In the genomic region with DNA sequence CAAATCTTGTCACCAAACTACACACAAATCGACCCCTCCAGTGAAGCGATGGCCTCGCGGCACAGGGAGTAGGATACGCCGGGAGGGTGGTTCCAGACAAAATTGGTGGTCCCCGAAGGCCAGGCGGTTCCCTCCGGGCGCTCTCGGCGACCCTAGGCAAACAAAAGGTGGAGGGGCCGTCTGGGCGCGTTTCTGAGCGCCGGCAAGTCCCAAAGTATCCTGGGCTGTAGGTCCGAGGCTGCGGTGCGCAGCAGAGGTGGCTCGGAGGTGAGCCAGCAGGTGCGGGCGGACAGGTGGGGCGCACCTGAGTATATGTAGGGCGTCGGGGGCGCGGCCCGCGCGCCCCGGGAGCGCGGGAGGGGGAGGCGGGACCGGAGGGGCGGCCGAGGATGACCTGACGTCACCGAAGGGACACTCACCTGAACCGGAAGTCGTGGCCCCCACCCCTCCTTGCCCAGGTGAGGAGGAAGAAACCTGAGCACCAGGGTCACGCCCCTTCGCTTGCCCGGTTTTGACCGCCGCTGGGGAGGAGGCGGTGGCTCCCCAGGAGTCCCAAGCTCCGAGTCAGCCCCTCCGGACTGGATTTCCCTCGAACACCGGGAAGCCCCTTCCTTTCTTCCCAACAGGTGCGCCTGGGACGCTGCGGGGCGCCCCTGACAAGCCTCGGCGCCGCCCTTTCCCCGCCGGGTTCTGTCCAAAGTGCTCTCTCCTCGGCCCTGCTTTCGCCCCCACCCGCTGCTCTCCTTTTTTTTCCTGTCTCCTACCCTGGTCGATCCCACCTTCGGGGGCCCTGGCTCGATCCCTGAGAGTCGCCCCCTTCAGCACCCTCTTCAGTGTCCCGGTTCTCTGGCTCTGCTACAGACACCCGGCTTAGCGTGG, we compare ENCODE assay signal across 8 cellular contexts.
DNase-seq lines count a peak whose midpoint lies in the region; ATAC-seq lines count a peak whose summit lies in the region.

A gene with protein sequence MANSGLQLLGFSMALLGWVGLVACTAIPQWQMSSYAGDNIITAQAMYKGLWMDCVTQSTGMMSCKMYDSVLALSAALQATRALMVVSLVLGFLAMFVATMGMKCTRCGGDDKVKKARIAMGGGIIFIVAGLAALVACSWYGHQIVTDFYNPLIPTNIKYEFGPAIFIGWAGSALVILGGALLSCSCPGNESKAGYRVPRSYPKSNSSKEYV (minus strand): TSS at position 287 of the 879 bp plus-strand sequence. CDS start 435 bp downstream, outside the sequence.

- H3K27me3 Mint-ChIP-seq in dendritic cell treated with granulocyte-macrophage colony-stimulating factor and Interleukin-4, amounts not matched to agents 40 ng/mL and 50 ng/mL, for 4 days, result peaks cover 48% of the 10 kb centered on the region

- peak within 1 kb of the TSS; percentile 67 for H3K4me3 Mint-ChIP-seq in dendritic cell treated with granulocyte-macrophage colony-stimulating factor and Interleukin-4, amounts not matched to agents 40 ng/mL and 50 ng/mL, for 4 days

- peaks cover 0 to 32% of the 10 kb centered on the region in 2 donors for H3K4me1 ChIP-seq in muscle layer of duodenum (ENCODE audit: control insufficient read depth in 1 of 2, insufficient read depth in 2 of 2, low read length in 2 of 2)

- peaks cover 53% of the 10 kb centered on the region for H3K4me1 Mint-ChIP-seq in dendritic cell treated with granulocyte-macrophage colony-stimulating factor and Interleukin-4, amounts not matched to agents 40 ng/mL and 50 ng/mL, for 4 days (ENCODE audit: low read depth)

- H3K36me3 ChIP-seq in muscle layer of duodenum (ENCODE audit: control insufficient read depth in 1 of 2, insufficient read depth in 2 of 2, low read length in 2 of 2), result peaks cover 14 to 22% of the 10 kb centered on the region in 2 donors

- DNase-seq in DMS153 (lab: John Stamatoyannopoulos, UW) (peak; percentile 81), NCI-H2107 treated with DMSO at 0.1 percent for 48 hours (lab: John Stamatoyannopoulos, UW; ENCODE audit: unreplicated experiment) (peak; percentile 33), GM19240 (ENCODE audit: insufficient read length, low spot score) (no peak)

- ATAC-seq in HG03342 (IDR thresholded peaks at IDR 0.05; ENCODE audit: unreplicated experiment), result no peak
- no peak for ATAC-seq in HG02763 (IDR thresholded peaks at IDR 0.05; ENCODE audit: unreplicated experiment)
- ATAC-seq in GM19467 (IDR thresholded peaks at IDR 0.05; ENCODE audit: unreplicated experiment), result no peak

- H3K27ac ChIP-seq in muscle layer of duodenum (ENCODE audit: low read length), result peak within 1 kb of the TSS; percentile 88

- no peaks in the 10 kb centered on the region for H3K9me3 ChIP-seq in muscle layer of duodenum (ENCODE audit: control insufficient read depth in 1 of 2, low read length in 2 of 2)

- peak within 1 kb of the TSS; percentile 56 to 60 for H3K4me3 ChIP-seq in muscle layer of duodenum (ENCODE audit: low read depth in 1 of 2, low read length in 2 of 2)

- H3K36me3 Mint-ChIP-seq in dendritic cell treated with granulocyte-macrophage colony-stimulating factor and Interleukin-4, amounts not matched to agents 40 ng/mL and 50 ng/mL, for 4 days (ENCODE audit: low read depth), result peaks cover 17% of the 10 kb centered on the region

- H3K27ac Mint-ChIP-seq in dendritic cell treated with granulocyte-macrophage colony-stimulating factor and Interleukin-4, amounts not matched to agents 40 ng/mL and 50 ng/mL, for 4 days, result peak within 1 kb of the TSS; percentile 66

- no peaks in the 10 kb centered on the region for H3K9me3 Mint-ChIP-seq in dendritic cell treated with granulocyte-macrophage colony-stimulating factor and Interleukin-4, amounts not matched to agents 40 ng/mL and 50 ng/mL, for 4 days

- H3K27me3 ChIP-seq in muscle layer of duodenum (ENCODE audit: low read depth, low read length), result peaks cover 28% of the 10 kb centered on the region

- intact Hi-C loops in dendritic cell treated with granulocyte-macrophage colony-stimulating factor and Interleukin-4, amounts not matched to agents 40 ng/mL and 50 ng/mL, for 4 days (cut with micrococcal nuclease), result no loop called here
